In genomic region chr7:66413379-66414114, GRCh38 we compare ENCODE assay signal across 8 cellular contexts.
DNase-seq lines count a peak whose midpoint lies in the region; ATAC-seq, FAIRE-seq and TF ChIP-seq lines count a peak whose summit lies in the region.

No MANE protein-coding gene starts in this region.

- H3K27me3 ChIP-seq in A673 (replicated peaks; ENCODE audit: insufficient read depth, low read depth, low read length, poor library complexity), result no peaks in the 10 kb centered on the region
- H3K27me3 ChIP-seq in adrenal gland, result no peaks in the 10 kb centered on the region
- no peaks in the 10 kb centered on the region for H3K27me3 ChIP-seq in pancreas
- no peaks in the 10 kb centered on the region for H3K27me3 ChIP-seq in testis

- ATAC-seq in GM18909 (IDR thresholded peaks at IDR 0.05; ENCODE audit: poor library complexity, unreplicated experiment), result peak; percentile 71
- ATAC-seq in HG03571 (IDR thresholded peaks at IDR 0.05; ENCODE audit: unreplicated experiment), result peak; percentile 67
- peak; percentile 94 for ATAC-seq in SK-N-SH treated with all-trans-retinoic acid at 6 μM for 48 hours
- peak; percentile 91 to 95 (median 93) for ATAC-seq in pancreas

- no peak for FAIRE-seq in pancreas (lab: Jason Lieb, UNC)

- TF ChIP-seq POLR2A in adrenal gland (IDR thresholded peaks at IDR 0.05) (peak; percentile 23 to 55), testis (IDR thresholded peaks at IDR 0.05) (no peak)

- H3K4me3 ChIP-seq in A673 (ENCODE audit: low read depth, low read length, poor library complexity, severe bottlenecking) (peak overlapping the region; percentile 24), adrenal gland (peak overlapping the region in 2 of 4 donors; percentile 33 to 64), pancreas (peak overlapping the region; percentile 26 to 58 (median 46)), testis (peak overlapping the region; percentile 22 to 53)

- no TSS peak for BruUV-seq in A673 (replicated peaks; lab: Mats Ljungman, UMichigan)

- H3K9me3 ChIP-seq in A673 (ENCODE audit: low read depth, low read length, poor library complexity, severe bottlenecking) (no peaks in the 10 kb centered on the region), adrenal gland (replicated peaks in 1 of 3) (no peaks in the 10 kb centered on the region), pancreas (no peaks in the 10 kb centered on the region), testis (no peaks in the 10 kb centered on the region)

- intact Hi-C loops in A673 (cut with micrococcal nuclease; ENCODE audit: unreplicated experiment), result no loop called here
- intact Hi-C loops in adrenal gland (cut with DNase I), result no loop called here
- intact Hi-C loops in cardiac septum (cut with DNase I), result loop anchor here (10.0 kb wide), 1 partner anchor 269 kb away; no protein-coding TSS in a partner anchor
- intact Hi-C loops in pancreas (cut with DNase I), result no loop called here
- intact Hi-C loops in testis (cut with DNase I; ENCODE audit: low total_unique reads), result no loop called here

- DNase-seq in A673 (ENCODE audit: low spot score) (peak; percentile 73), adrenal gland (peak; percentile 93 to 96 (median 94)), cardiac septum (ENCODE audit: low spot score) (peak; percentile 92), pancreas (peak; percentile 89 to 96 (median 92)), testis (peak; percentile 92)

- H3K27ac ChIP-seq in A673 (ENCODE audit: low read depth, low read length, poor library complexity, severe bottlenecking), result no peak overlapping the region
- H3K27ac ChIP-seq in adrenal gland, result peak overlapping the region in 4 of 5 donors; percentile 54 to 92 (median 74)
- H3K27ac ChIP-seq in pancreas, result peak overlapping the region; percentile 69 to 85 (median 77)
- H3K27ac ChIP-seq in testis, result peak overlapping the region; percentile 55 to 60

- 0 to 11% (median 4%) methylated on average over 5 to 49 of the region's 49 CpGs for WGBS in adrenal gland, 4 donors
- WGBS in pancreas, 2 donors, result 4% methylated on average over 49 of the region's 49 CpGs
- WGBS in testis, 2 donors, result 20 to 25% methylated on average over 5 to 49 of the region's 49 CpGs

- no peaks in the 10 kb centered on the region for H3K36me3 ChIP-seq in A673 (ENCODE audit: insufficient read depth, low read length, poor library complexity, severe bottlenecking)
- H3K36me3 ChIP-seq in adrenal gland (replicated peaks in 1 of 2), result peaks cover 0 to 5% of the 10 kb centered on the region in 2 donors
- H3K36me3 ChIP-seq in pancreas, result no peaks in the 10 kb centered on the region
- no peaks in the 10 kb centered on the region for H3K36me3 ChIP-seq in testis (ENCODE audit: low read depth, missing control alignments)

- H3K4me1 ChIP-seq in A673 (ENCODE audit: insufficient read depth, low read length, poor library complexity, severe bottlenecking) (no peaks in the 10 kb centered on the region), adrenal gland (replicated peaks in 1 of 2) (peaks cover 6 to 14% of the 10 kb centered on the region in 2 donors), pancreas (peaks cover 0 to 6% (median 6%) of the 10 kb centered on the region in 3 donors), testis (peaks cover 7% of the 10 kb centered on the region)

- POLR2A ChIA-PET in A673 (lab: Charles Lee; ENCODE audit: low non-redundant PET), result no interaction called here

- TF ChIP-seq CTCF in A673 (conservative IDR thresholded peaks at IDR 0.05; ENCODE audit: low read depth, low read length) (0 out of 2 replicates have a peak, but pooled peaks have one; percentile 22), adrenal gland (IDR thresholded peaks at IDR 0.05) (peak; percentile 21 to 70 (median 59)), pancreas (IDR thresholded peaks at IDR 0.05) (peak in 3 of 4 donors; percentile 32 to 35 (median 32)), testis (IDR thresholded peaks at IDR 0.05) (peak; percentile 28 to 43 (median 36))

- CTCF ChIA-PET in A673 (lab: Charles Lee), result interaction anchor here (1.0 kb wide), 1 partner anchor 9 kb away, joined by 3 read pairs; no protein-coding TSS in a partner anchor

TF ChIP-seq in SK-N-SH treated with all-trans-retinoic acid at 6 μM for 48 hours, 23 proteins besides CTCF, POLR2A, EP300 and RAD21:
- TF ChIP-seq GLIS3 (CRISPR knock-in tag; IDR thresholded peaks at IDR 0.05), result no peak
- no peak for TF ChIP-seq SNAI2 (CRISPR knock-in tag; IDR thresholded peaks at IDR 0.05)
- 0 out of 2 replicates have a peak, but pooled peaks have one; percentile 31 for TF ChIP-seq BACH2 (CRISPR knock-in tag; IDR thresholded peaks at IDR 0.05; ENCODE audit: borderline replicate concordance)
- TF ChIP-seq CSDC2 (CRISPR knock-in tag; IDR thresholded peaks at IDR 0.05), result 0 out of 2 replicates have a peak, but pooled peaks have one; percentile 7
- TF ChIP-seq OSR1 (CRISPR knock-in tag; IDR thresholded peaks at IDR 0.05), result no peak
